ENCODE assay signal across 8 cellular contexts in genomic region chr6:166341464-166341863, GRCh38. TPM values are rescaled to one million over a fixed set of nuclear protein-coding genes. Genes with fewer than 3 reads are reported as not detected.
DNase-seq lines count a peak whose midpoint lies in the region; ATAC-seq and TF ChIP-seq lines count a peak whose summit lies in the region.

No MANE protein-coding gene starts in this region.

- peak overlapping the region; percentile 56 for H3K4me3 ChIP-seq in cardiac muscle cell
- peak overlapping the region; percentile 91 to 95 (median 94) for H3K4me3 ChIP-seq in liver (ENCODE audit: low read depth in 1 of 3, low read length in 3 of 3)
- H3K4me3 ChIP-seq in upper lobe of right lung = peak overlapping the region; percentile 95

- H3K9ac ChIP-seq in liver (ENCODE audit: low read depth in 1 of 2, low read length in 2 of 2) = peak overlapping the region; percentile 46 to 84

- intact Hi-C loops in Right ventricle myocardium superior (cut with DNase I) (no loop called here), upper lobe of right lung (cut with DNase I) (no loop called here)

- H3K4me1 ChIP-seq in cardiac muscle cell (ENCODE audit: low read depth) = peaks cover 3% of the 10 kb centered on the region
- peaks cover 3 to 30% (median 17%) of the 10 kb centered on the region in 4 donors for H3K4me1 ChIP-seq in liver (ENCODE audit: control insufficient read depth in 4 of 4, insufficient read depth in 4 of 4, low read length in 3 of 4)
- H3K4me1 ChIP-seq in upper lobe of right lung = peaks cover 26% of the 10 kb centered on the region

- no peak for TF ChIP-seq RAD21 in liver (IDR thresholded peaks at IDR 0.05)

- H3K27me3 ChIP-seq in cardiac muscle cell = no peaks in the 10 kb centered on the region
- no peaks in the 10 kb centered on the region for H3K27me3 ChIP-seq in liver (ENCODE audit: control insufficient read depth in 4 of 4, insufficient read depth in 4 of 4, low read length in 3 of 4)
- H3K27me3 ChIP-seq in upper lobe of right lung = no peaks in the 10 kb centered on the region

- 44% methylated on average over 7 of the region's 7 CpGs for whole genome bisulfite sequencing in liver

- peak in 1 of 2 donors; percentile 12 for DNase-seq in cardiac muscle cell (ENCODE audit: low read depth in 1 of 2, low spot score in 1 of 2)
- DNase-seq in Right ventricle myocardium superior = no peak
- DNase-seq in upper lobe of right lung = no peak
- DNase-seq in iPS-NIHi7 (ENCODE audit: extremely low spot score) = no peak
- no peak for DNase-seq in NCI-H2107 treated with DMSO at 0.1 percent for 48 hours (lab: John Stamatoyannopoulos, UW; ENCODE audit: unreplicated experiment)

- H3K36me3 Mint-ChIP-seq in activated naive CD8-positive, alpha-beta T cell = peaks cover 5% of the 10 kb centered on the region

- H3K4me3 Mint-ChIP-seq in activated naive CD8-positive, alpha-beta T cell = peak overlapping the region; percentile 94

- ATAC-seq in Right ventricle myocardium superior (ENCODE audit: poor library complexity) (no peak), upper lobe of right lung (no peak), GM18868 (IDR thresholded peaks at IDR 0.05; ENCODE audit: unreplicated experiment) (no peak)

- peak overlapping the region; percentile 94 for H3K27ac Mint-ChIP-seq in activated naive CD8-positive, alpha-beta T cell

- H3K9me3 Mint-ChIP-seq in activated naive CD8-positive, alpha-beta T cell (ENCODE audit: low read depth) = no peaks in the 10 kb centered on the region

- peaks cover 11% of the 10 kb centered on the region for H3K4me1 Mint-ChIP-seq in activated naive CD8-positive, alpha-beta T cell (ENCODE audit: low read depth)

- H3K9me3 ChIP-seq in cardiac muscle cell (ENCODE audit: low read depth) (no peaks in the 10 kb centered on the region), liver (ENCODE audit: control insufficient read depth in 4 of 4, low read length in 3 of 4) (no peaks in the 10 kb centered on the region), upper lobe of right lung (no peaks in the 10 kb centered on the region)

- H3K27ac ChIP-seq in cardiac muscle cell (no peak overlapping the region), liver (ENCODE audit: low read depth in 1 of 2, low read length in 2 of 2) (no peak overlapping the region), upper lobe of right lung (peak overlapping the region; percentile 97)

- no peaks in the 10 kb centered on the region for H3K36me3 ChIP-seq in cardiac muscle cell
- peaks cover 0 to 11% (median 6%) of the 10 kb centered on the region in 4 donors for H3K36me3 ChIP-seq in liver (ENCODE audit: control insufficient read depth in 4 of 4, insufficient read depth in 3 of 4, low read depth in 1 of 4, low read length in 3 of 4)
- H3K36me3 ChIP-seq in upper lobe of right lung = peaks cover 18% of the 10 kb centered on the region

- no peaks in the 10 kb centered on the region for H3K27me3 Mint-ChIP-seq in activated naive CD8-positive, alpha-beta T cell

- TF ChIP-seq CTCF in cardiac muscle cell (IDR thresholded peaks at IDR 0.05; ENCODE audit: low read depth, low read length) (no peak), liver (IDR thresholded peaks at IDR 0.05; ENCODE audit: low read depth, low read length, missing input control) (no peak), upper lobe of right lung (IDR thresholded peaks at IDR 0.05) (no peak)

TF ChIP-seq in liver, 16 proteins besides CTCF, POLR2A, EP300 and RAD21:
- TF ChIP-seq NR2F2 (IDR thresholded peaks at IDR 0.05) = no peak
- TF ChIP-seq YY1 (IDR thresholded peaks at IDR 0.05) = no peak
- TF ChIP-seq FOXA2 (IDR thresholded peaks at IDR 0.05) = no peak
- no peak for TF ChIP-seq RXRA (IDR thresholded peaks at IDR 0.05)
- no peak for TF ChIP-seq HNF4G (IDR thresholded peaks at IDR 0.05)
- TF ChIP-seq FOXA1 (IDR thresholded peaks at IDR 0.05) = no peak
- no peak for TF ChIP-seq HNF4A (conservative IDR thresholded peaks at IDR 0.05)
TF ChIP-seq in liver: peak in this region for 0.

RNA-seq across cellular contexts. Expression of gene SFT2D1, which starts 0.9 kb away (rescaled TPM):
- total RNA-seq in cardiac muscle cell (26.5 and 36.4 TPM in 2 replicates), Right ventricle myocardium superior (20.5 TPM), liver (10 to 100 TPM; 14.7 to 15.7 TPM), upper lobe of right lung (49.7 TPM)
- polyA plus RNA-seq in cardiac muscle cell (63.3 and 63.7 TPM in 2 replicates), liver (10 to 100 TPM in 1 of 2 donors, 1 to 10 TPM in 1; 9.5 to 16.6 TPM)

RNA-seq across cellular contexts. Expression of gene PRR18, which starts 33.3 kb away (rescaled TPM):
- total RNA-seq in cardiac muscle cell = 0.12 and 0.92 TPM in 2 replicates
- 0.33 TPM in 1 of 2 replicates, not detected in the other for polyA plus RNA-seq in cardiac muscle cell
- not detected for total RNA-seq in Right ventricle myocardium superior
- 1 to 10 TPM; 1.2 to 2.8 TPM for total RNA-seq in liver
- polyA plus RNA-seq in liver = under 1 TPM; 0.29 to 0.98 TPM
- total RNA-seq in upper lobe of right lung = not detected

RNA-seq across cellular contexts. Expression of gene MPC1, which starts 41.3 kb away (rescaled TPM):
- total RNA-seq in cardiac muscle cell (28.5 and 52.8 TPM in 2 replicates), Right ventricle myocardium superior (393 TPM), liver (100 to 1,000 TPM in 1 of 2 donors, 10 to 100 TPM in 1; 79.7 to 261 TPM), upper lobe of right lung (51.2 TPM)
- polyA plus RNA-seq in cardiac muscle cell (67.2 and 122 TPM in 2 replicates), liver (100 to 1,000 TPM; 213 to 478 TPM)
